ENCODE assay signal across 1 cellular context in the genomic region with DNA sequence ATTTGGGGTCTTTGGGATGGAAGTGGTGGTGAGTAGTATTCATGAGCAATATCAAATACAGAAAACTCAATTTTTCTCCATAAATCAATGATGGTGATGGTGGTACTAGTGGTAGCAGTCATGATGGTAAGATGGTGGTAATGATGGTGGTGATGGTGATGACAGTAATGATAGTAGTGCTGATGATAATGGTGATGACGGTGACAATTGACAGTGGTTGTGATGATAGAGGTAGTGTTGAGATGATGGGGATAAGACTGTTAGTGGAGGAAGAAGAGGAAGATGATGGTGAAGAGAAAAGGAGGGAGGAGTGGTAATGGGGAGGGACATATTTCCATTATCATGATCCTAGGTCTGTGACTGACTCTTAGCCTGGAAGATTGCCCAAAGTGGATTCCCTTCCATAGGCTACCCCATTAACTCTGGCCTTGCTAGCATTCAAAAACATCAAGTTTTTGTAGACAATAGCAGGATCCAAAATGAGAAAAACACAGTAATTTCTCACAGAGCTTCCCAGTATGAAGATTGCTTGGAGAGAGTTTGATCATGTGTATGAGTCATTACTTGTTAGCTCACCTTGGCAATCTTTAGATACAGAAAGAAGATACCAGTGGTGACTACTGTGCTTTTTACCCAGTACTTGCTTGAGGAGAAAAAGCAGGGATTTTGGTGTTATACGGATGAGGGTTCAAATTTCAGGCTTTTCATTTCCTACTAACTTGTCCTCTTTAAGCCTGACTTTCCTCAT.
TF ChIP-seq lines count a peak whose summit lies in the region.

No MANE protein-coding gene starts in this region.

TF ChIP-seq in K562, 482 proteins besides CTCF, POLR2A, EP300 and RAD21 (continued from another document):
- TF ChIP-seq, protein P1, sequence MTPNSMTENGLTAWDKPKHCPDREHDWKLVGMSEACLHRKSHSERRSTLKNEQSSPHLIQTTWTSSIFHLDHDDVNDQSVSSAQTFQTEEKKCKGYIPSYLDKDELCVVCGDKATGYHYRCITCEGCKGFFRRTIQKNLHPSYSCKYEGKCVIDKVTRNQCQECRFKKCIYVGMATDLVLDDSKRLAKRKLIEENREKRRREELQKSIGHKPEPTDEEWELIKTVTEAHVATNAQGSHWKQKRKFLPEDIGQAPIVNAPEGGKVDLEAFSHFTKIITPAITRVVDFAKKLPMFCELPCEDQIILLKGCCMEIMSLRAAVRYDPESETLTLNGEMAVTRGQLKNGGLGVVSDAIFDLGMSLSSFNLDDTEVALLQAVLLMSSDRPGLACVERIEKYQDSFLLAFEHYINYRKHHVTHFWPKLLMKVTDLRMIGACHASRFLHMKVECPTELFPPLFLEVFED (CRISPR knock-in tag; conservative IDR thresholded peaks at IDR 0.05): 0 out of 2 replicates have a peak, but pooled peaks have one; percentile 15
- no peak for TF ChIP-seq PBX2 (CRISPR knock-in tag; IDR thresholded peaks at IDR 0.05; ENCODE audit: low read depth)
- TF ChIP-seq PBX2 (tag; conservative IDR thresholded peaks at IDR 0.05; ENCODE audit: low read depth): peak; percentile 34; the same call in 1 of the 2 replicates
- 0 out of 2 replicates have a peak, but pooled peaks have one; percentile 51 for TF ChIP-seq HLTF (IDR thresholded peaks at IDR 0.05)
- TF ChIP-seq ZBTB8A (IDR thresholded peaks at IDR 0.05; ENCODE audit: partially characterized antibody): no peak
- peak in 1 of 2 experiments; percentile 44; a peak in 1 of 4 replicates for TF ChIP-seq KDM1A (IDR thresholded peaks at IDR 0.05)
- peak; percentile 25; the same call in 1 of the 2 replicates for TF ChIP-seq CTBP1 (IDR thresholded peaks at IDR 0.05; ENCODE audit: borderline replicate concordance)
- no peak for TF ChIP-seq ZNF507 (tag; conservative IDR thresholded peaks at IDR 0.05)
- TF ChIP-seq FOSL1 (tag; conservative IDR thresholded peaks at IDR 0.05): peak; percentile 74
- peak; percentile 45 for TF ChIP-seq ARID1B (IDR thresholded peaks at IDR 0.05)
- peak; percentile 52; the same call in 1 of the 2 replicates for TF ChIP-seq JUN (IDR thresholded peaks at IDR 0.05; ENCODE audit: borderline replicate concordance, low read depth, low read length)
- no peak for TF ChIP-seq JUN (CRISPR knock-in tag; IDR thresholded peaks at IDR 0.05; ENCODE audit: borderline replicate concordance)
- no peak for TF ChIP-seq ZZZ3 (IDR thresholded peaks at IDR 0.05)
- TF ChIP-seq NRF1 (conservative IDR thresholded peaks at IDR 0.05 in 1 of 2, IDR thresholded peaks at IDR 0.05 in 1 of 2): no peak
- TF ChIP-seq CHD2 (IDR thresholded peaks at IDR 0.05; ENCODE audit: low read depth, low read length): no peak
- peak; percentile 12 for TF ChIP-seq MEIS2 (IDR thresholded peaks at IDR 0.05; ENCODE audit: partially characterized antibody)
- peak; percentile 82 for TF ChIP-seq EHMT2 (IDR thresholded peaks at IDR 0.05)
- 0 out of 2 replicates have a peak, but pooled peaks have one; percentile 9 for TF ChIP-seq SMARCA4 (IDR thresholded peaks at IDR 0.05)
- no peak for TF ChIP-seq E2F5 (CRISPR knock-in tag; IDR thresholded peaks at IDR 0.05)
- peak in 1 of 2 experiments; percentile 83; a peak in 2 of 4 replicates for TF ChIP-seq HDAC1 (IDR thresholded peaks at IDR 0.05)
- TF ChIP-seq DNMT1 (IDR thresholded peaks at IDR 0.05): no peak
- peak; percentile 67 for TF ChIP-seq NFIC (IDR thresholded peaks at IDR 0.05)
- 0 out of 2 replicates have a peak, but pooled peaks have one; percentile 11 for TF ChIP-seq GATAD2A (IDR thresholded peaks at IDR 0.05)
- 0 out of 2 replicates have a peak, but pooled peaks have one; percentile 25 for TF ChIP-seq ZEB2 (IDR thresholded peaks at IDR 0.05)
TF ChIP-seq in K562: peak in this region for 26.
